In genomic region chr10:69939033-69939432, GRCh38 we compare ENCODE assay signal across 24 cellular contexts.
"Had no signal": no experiment of that assay in that cellular context is flagged by ENCODE, and none has a peak within 500 bp of the region (broad histone marks: within the 10 kb centered on the region; RNA-seq: fewer than 3 reads in every experiment).

No MANE protein-coding gene starts in this region.

- ATAC-seq: activated CD8-positive, alpha-beta T cell treated with anti-CD3 and anti-CD28 coated beads for 36 hours; activated naive CD4-positive, alpha-beta T cell treated with anti-CD3 and anti-CD28 coated beads, Interleukin-2, amount 50 U/mL, for 72 hours; Right ventricle myocardium inferior had no signal

- H2AFZ ChIP-seq: PC-9 had no signal

- H3K9me3 ChIP-seq: adrenal gland, body of pancreas, MG63 had no signal

- H3K4me3 ChIP-seq: adrenal gland, body of pancreas, breast epithelium, MG63, PC-9 had no signal

- H3K27ac ChIP-seq: adrenal gland, body of pancreas, breast epithelium, PC-9, RWPE1 had no signal

- H3K4me1 ChIP-seq: adrenal gland, breast epithelium had no signal

- H3K4me2 ChIP-seq: PC-9 had no signal

- H3K36me3 ChIP-seq: adrenal gland, breast epithelium, MG63 had no signal

- H3K27me3 ChIP-seq: adrenal gland, body of pancreas, breast epithelium, MG63 had no signal

- DNase-seq: activated CD4-positive, alpha-beta T cell treated with anti-CD3 and anti-CD28 coated beads, Interleukin-2, amount 10 ng/mL, durations not matched to agents 24 days and 14 days; activated CD4-positive, alpha-beta T cell treated with anti-CD3 and anti-CD28 coated beads, Interleukin-2, amount 50 U/mL, for 4 hours; activated CD8-positive, alpha-beta T cell treated with anti-CD3 and anti-CD28 coated beads for 36 hours; activated gamma-delta T cell; activated naive CD4-positive, alpha-beta T cell treated with Interleukin-2 at 50 U/mL for 16 hours; activated T-cell treated with anti-CD3 and anti-CD28 coated beads, Interleukin-2, amount 50 U/mL, for 24 hours; adrenal gland; Kasumi-1; MG63; NCI-H1436 treated with DMSO at 0.1 percent for 48 hours; NCI-H1694 treated with DMSO at 0.1 percent for 48 hours; NCI-H2029; NCI-H2171 treated with DMSO at 0.1 percent for 48 hours; NCI-H446; NCI-H510A treated with DMSO at 0.1 percent for 48 hours; NCI-H526 treated with DMSO at 0.1 percent for 48 hours; NCI-H774; PC-9; T1000 had no signal
